ENCODE assay signal across 15 cellular contexts in genomic region chr3:12543497-12543896, GRCh38. TPM values are rescaled to one million over a fixed set of nuclear protein-coding genes. Genes with fewer than 3 reads are reported as not detected.
"Had no signal": no experiment of that assay in that cellular context is flagged by ENCODE, and none has a peak within 500 bp of the region (broad histone marks: within the 10 kb centered on the region; RNA-seq: fewer than 3 reads in every experiment).

No MANE protein-coding gene starts in this region.

RNA-seq across cellular contexts. Expression of gene MKRN2OS, which starts 1.8 kb away (rescaled TPM):
- total RNA-seq: naive thymus-derived CD8-positive, alpha-beta T cell; natural killer cell treated with Interleukin-12 subunit alpha and Interleukin-12 subunit beta and Interleukin-15 and Interleukin-18, amount 100 ng/mL, for 72 hours; neural crest cell; omental fat pad; osteocyte; posterior vena cava; pulmonary artery endothelial cell; right atrium auricular region; sciatic nerve; smooth muscle cell; spleen; testis; upper lobe of right lung; urinary bladder; uterus had no signal
- polyA plus RNA-seq: naive thymus-derived CD8-positive, alpha-beta T cell; smooth muscle cell; spleen had no signal
